ENCODE assay signal across 26 cellular contexts in the genomic region with DNA sequence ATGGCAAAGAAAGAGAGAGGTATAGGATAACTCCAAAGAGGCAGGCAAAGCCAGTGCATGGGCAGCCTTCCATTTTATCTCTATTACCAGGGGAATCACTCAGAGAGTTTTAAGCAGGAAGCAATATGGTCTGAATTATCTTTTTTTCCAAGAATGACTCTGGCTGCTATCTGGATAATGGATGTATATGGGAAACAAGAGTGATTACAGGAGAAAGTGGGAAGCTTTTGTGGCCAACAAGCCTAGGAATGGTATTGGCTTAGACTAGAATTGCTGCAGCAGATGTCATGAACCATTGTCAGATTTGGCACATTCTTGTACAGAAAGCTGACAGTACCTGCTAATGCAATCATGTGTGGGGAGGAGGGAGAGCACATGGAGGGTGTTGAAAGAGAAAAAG.
"Had no signal": no experiment of that assay in that cellular context is flagged by ENCODE, and none has a peak within 500 bp of the region (broad histone marks: within the 10 kb centered on the region; RNA-seq: fewer than 3 reads in every experiment).

No MANE protein-coding gene starts in this region.

- H3K36me3 ChIP-seq: brain microvascular endothelial cell, left lung, neural progenitor cell, stomach, suprapubic skin, tibial nerve, vagina, WERI-Rb-1 had no signal

- H3K27ac ChIP-seq: brain microvascular endothelial cell, left lung, neural progenitor cell, stomach, suprapubic skin, tibial nerve, vagina, WERI-Rb-1 had no signal

- ATAC-seq: activated CD8-positive, alpha-beta T cell treated with anti-CD3 and anti-CD28 coated beads, Interleukin-2, amount 10 ng/mL, durations not matched to agents 7 days and 5 days; left lung; naive thymus-derived CD8-positive, alpha-beta T cell; sciatic nerve; stimulated activated effector memory CD8-positive, alpha-beta T cell treated with anti-CD3 and anti-CD28 coated beads, Interleukin-12 subunit alpha, Interleukin-12 subunit beta, amount 100 ng/mL, for 72 hours had no signal

- H2AFZ ChIP-seq: neural progenitor cell had no signal

- H3K9me3 ChIP-seq: left lung, stomach, suprapubic skin, tibial nerve, vagina had no signal

- H3K4me3 ChIP-seq: left lung, lung, neural progenitor cell, stomach, suprapubic skin, tibial nerve, vagina had no signal

- H3K9ac ChIP-seq: neural progenitor cell had no signal

- H3K4me1 ChIP-seq: left lung, tibial nerve, vagina had no signal

- FAIRE-seq: small intestine, TTC549 had no signal

- DNase-seq: activated CD4-positive, alpha-beta T cell treated with anti-CD3 and anti-CD28 coated beads, Interleukin-2, amount 50 U/mL, for 1 hour; activated CD4-positive, CD25-positive, alpha-beta regulatory T cell treated with anti-CD3 and anti-CD28 coated beads, Interleukin-2, amount 50 U/mL, for 72 hours; activated CD8-positive, alpha-beta T cell treated with anti-CD3 and anti-CD28 coated beads, Interleukin-2, amount 10 ng/mL, durations not matched to agents 7 days and 5 days; activated gamma-delta T cell; activated naive CD4-positive, alpha-beta T cell treated with anti-CD3 and anti-CD28 coated beads, Interleukin-2, amount 50 U/mL, for 16 hours; aorta; brain microvascular endothelial cell; cortex of kidney; endodermal cell; foreskin melanocyte; immature natural killer cell; left lung; naive thymus-derived CD8-positive, alpha-beta T cell; posterior cingulate gyrus; small intestine; stimulated activated CD4-positive, alpha-beta T cell treated with anti-CD3 and anti-CD28 coated beads, Interleukin-2, amount 100 ng/mL, for 24 hours; stomach; WERI-Rb-1 had no signal

- H3K27me3 ChIP-seq: brain microvascular endothelial cell, left lung, neural progenitor cell, stomach, suprapubic skin, tibial nerve, vagina had no signal

- H3K4me2 ChIP-seq: neural progenitor cell had no signal
